ENCODE assay signal across 8 cellular contexts in genomic region chr10:101817542-101818118, GRCh38. TPM values are rescaled to one million over a fixed set of nuclear protein-coding genes. Genes with fewer than 3 reads are reported as not detected.
DNase-seq lines count a peak whose midpoint lies in the region; ATAC-seq and TF ChIP-seq lines count a peak whose summit lies in the region.

No MANE protein-coding gene starts in this region.

- DNase-seq in activated CD4-positive, CD25-positive, alpha-beta regulatory T cell treated with anti-CD3 and anti-CD28 coated beads, Interleukin-2, amount 50 U/mL, for 72 hours = no peak
- DNase-seq in HK-2 (ENCODE audit: unreplicated experiment) = peak; percentile 85
- DNase-seq in T-helper 1 cell = peak in 3 of 5 donors; percentile 24 to 34 (median 27)
- DNase-seq in colonic mucosa = peak; percentile 95
- peak; percentile 35 for DNase-seq in stimulated activated CD4-positive, alpha-beta T cell treated with anti-CD3 and anti-CD28 coated beads, Interleukin-4, amount 100 ng/mL, for 1 hour
- DNase-seq in NCI-H774 (lab: John Stamatoyannopoulos, UW) = no peak

- no peak for TF ChIP-seq CTCF in colonic mucosa (IDR thresholded peaks at IDR 0.05)

- no peaks in the 10 kb centered on the region for H3K9me3 ChIP-seq in colonic mucosa

- no peaks in the 10 kb centered on the region for H3K27me3 ChIP-seq in colonic mucosa
- H3K27me3 ChIP-seq in layer of hippocampus (ENCODE audit: control insufficient read depth, insufficient read depth, low read length) = no peaks in the 10 kb centered on the region

- peak overlapping the region; percentile 98 for H3K27ac ChIP-seq in colonic mucosa
- H3K27ac ChIP-seq in layer of hippocampus (ENCODE audit: low read depth, low read length) = peak overlapping the region; percentile 93

- peak overlapping the region; percentile 88 to 99 for H3K9ac ChIP-seq in colonic mucosa (ENCODE audit: low read depth in 2 of 2, low read length in 2 of 2)

- H3K36me3 ChIP-seq in colonic mucosa = no peaks in the 10 kb centered on the region

- H3K4me1 ChIP-seq in colonic mucosa = peaks cover 7% of the 10 kb centered on the region

- intact Hi-C loops in colonic mucosa (cut with DNase I) = no loop called here

- peak overlapping the region; percentile 98 for H3K4me3 ChIP-seq in colonic mucosa

- ATAC-seq in activated CD4-positive, CD25-positive, alpha-beta regulatory T cell treated with anti-CD3 and anti-CD28 coated beads, Interleukin-2, amount 50 U/mL, for 24 hours = peak; percentile 0

RNA-seq across cellular contexts. Expression of gene OGA, which starts 0.6 kb away (rescaled TPM):
- total RNA-seq in colonic mucosa = 10 to 100 TPM; 70.4 to 77.8 TPM

RNA-seq across cellular contexts. Expression of gene KCNIP2, which starts 26.0 kb away (rescaled TPM):
- total RNA-seq in colonic mucosa = 1 to 10 TPM; 1.5 to 2.8 TPM

RNA-seq across cellular contexts. Expression of gene NPM3, which starts 34.4 kb away (rescaled TPM):
- total RNA-seq in colonic mucosa = 10 to 100 TPM; 14.6 to 73.6 TPM

RNA-seq across cellular contexts. Expression of gene FGF8, which starts 41.7 kb away (rescaled TPM):
- total RNA-seq in colonic mucosa = not detected

Comparison
In these comparisons a context has a peak if more than half of its experiments do, and no peak if none do; other contexts are left out.
1. DNase-seq: peak in HK-2 (single experiment), T-helper 1 cell (3 of 5), colonic mucosa (single experiment) and stimulated activated CD4-positive, alpha-beta T cell treated with anti-CD3 and anti-CD28 coated beads, Interleukin-4, amount 100 ng/mL, for 1 hour (single experiment); none in activated CD4-positive, CD25-positive, alpha-beta regulatory T cell treated with anti-CD3 and anti-CD28 coated beads, Interleukin-2, amount 50 U/mL, for 72 hours (single experiment) and NCI-H774 (single experiment).